22 cellular contexts compared by ENCODE assay signal in genomic region chr6:7781240-7781639, GRCh38.
"Had no signal": no experiment of that assay in that cellular context is flagged by ENCODE, and none has a peak within 500 bp of the region (broad histone marks: within the 10 kb centered on the region; RNA-seq: fewer than 3 reads in every experiment).

No MANE protein-coding gene starts in this region.

- DNase-seq: dermis blood vessel endothelial cell; dorsolateral prefrontal cortex; effector CD4-positive, alpha-beta T cell; effector memory CD4-positive, alpha-beta T cell; erythroblast; esophagus squamous epithelium; foreskin fibroblast; foreskin melanocyte; gastrocnemius medialis; glutamatergic neuron; heart right ventricle; hippocampal formation; left cardiac atrium; left lung; left ventricle myocardium superior; lower lobe of right lung; mesenchymal stem cell; mucosa of descending colon; naive B cell; naive thymus-derived CD8-positive, alpha-beta T cell had no signal

- H3K4me3 ChIP-seq: coronary artery, dorsolateral prefrontal cortex, esophagus squamous epithelium, gastrocnemius medialis, heart right ventricle, left lung, lower lobe of right lung, mucosa of descending colon had no signal

- H3K4me1 Mint-ChIP-seq: naive thymus-derived CD8-positive, alpha-beta T cell had no signal

- H3K4me3 Mint-ChIP-seq: mesothelial cell of epicardium; naive B cell; naive thymus-derived CD8-positive, alpha-beta T cell had no signal

- H3K36me3 Mint-ChIP-seq: mesothelial cell of epicardium; naive B cell; naive thymus-derived CD8-positive, alpha-beta T cell had no signal

- H3K9me3 Mint-ChIP-seq: mesothelial cell of epicardium had no signal

- H3K27ac Mint-ChIP-seq: mesothelial cell of epicardium; naive B cell; naive thymus-derived CD8-positive, alpha-beta T cell had no signal
